1 cellular context compared by ENCODE assay signal in the genomic region with DNA sequence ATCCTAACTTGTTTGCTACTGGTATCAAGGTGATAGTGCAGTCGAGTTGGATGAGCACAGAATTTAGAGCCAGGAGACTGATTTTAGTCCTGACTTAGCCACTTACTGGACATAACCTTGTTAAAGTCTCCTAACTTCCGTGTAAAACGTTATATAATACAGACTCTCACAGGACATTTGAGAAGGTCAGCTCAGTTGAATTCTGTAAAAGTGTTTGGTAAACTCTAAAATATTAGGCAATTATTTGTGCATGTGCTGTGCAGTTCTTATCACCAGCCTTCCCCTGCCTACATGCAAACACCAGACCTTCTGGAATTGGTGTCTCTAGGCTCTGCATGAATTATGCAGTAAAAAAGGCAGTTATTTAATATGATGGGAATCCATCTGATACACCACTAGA.
TF ChIP-seq lines count a peak whose summit lies in the region.

No MANE protein-coding gene starts in this region.

TF ChIP-seq in IMR-90, 13 proteins besides CTCF, POLR2A, EP300 and RAD21:
- TF ChIP-seq RCOR1 (IDR thresholded peaks at IDR 0.05; ENCODE audit: insufficient replicate concordance, low read length): no peak
- TF ChIP-seq CEBPB (IDR thresholded peaks at IDR 0.05; ENCODE audit: low read depth, low read length): no peak
- no peak for TF ChIP-seq CHD1 (IDR thresholded peaks at IDR 0.05; ENCODE audit: low read depth, low read length)
